In the genomic region with DNA sequence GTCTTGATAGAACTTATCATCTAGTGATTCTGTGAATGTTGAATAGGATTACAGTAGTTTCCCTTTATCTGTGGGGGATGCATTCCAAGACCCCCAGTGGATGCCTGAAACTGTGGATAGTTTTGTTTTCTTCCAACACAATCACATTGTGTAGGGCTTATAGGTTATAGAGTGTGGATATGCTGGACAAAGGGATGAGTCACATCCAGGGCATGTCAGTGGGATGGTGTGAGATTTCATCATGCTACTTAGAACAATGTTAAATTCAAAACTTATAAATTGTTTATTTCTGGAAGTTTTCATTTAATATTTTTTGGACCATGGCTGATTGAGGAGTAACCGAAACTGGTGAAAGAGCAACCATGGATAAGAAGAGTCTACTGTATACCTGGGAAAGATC, we compare ENCODE assay signal across 17 cellular contexts.
DNase-seq lines count a peak whose midpoint lies in the region; ATAC-seq and TF ChIP-seq lines count a peak whose summit lies in the region.
"Had no signal": no experiment of that assay in that cellular context is flagged by ENCODE, and none has a peak within 500 bp of the region (broad histone marks: within the 10 kb centered on the region; RNA-seq: fewer than 3 reads in every experiment).

No MANE protein-coding gene starts in this region.

- H2AK5ac ChIP-seq in mesenchymal stem cell (ENCODE audit: low read length, severe bottlenecking) = no peak overlapping the region

- H3K27ac ChIP-seq in RWPE2 (ENCODE audit: poor library complexity, severe bottlenecking) (no peak overlapping the region), mesenchymal stem cell (ENCODE audit: low read length, poor library complexity, severe bottlenecking) (no peak overlapping the region)
- H3K27ac ChIP-seq: BLaER1 treated with 17β-estradiol and CSF1 and Interleukin-3, amounts not matched to agents 10 nM and 100 nM; SJCRH30; testis had no signal

- no peaks in the 10 kb centered on the region for H3K79me1 ChIP-seq in mesenchymal stem cell (replicated peaks; ENCODE audit: low read length, poor library complexity, severe bottlenecking)

- no peak overlapping the region for H2BK120ac ChIP-seq in mesenchymal stem cell (ENCODE audit: low read depth, low read length)

- H3K23ac ChIP-seq in mesenchymal stem cell (ENCODE audit: low read length in 2 of 2) = no peak overlapping the region

- no peak overlapping the region for H3K27ac Mint-ChIP-seq in activated T-helper 1 cell treated with anti-CD3 and anti-CD28 coated beads, Interleukin-12 subunit alpha, Interleukin-12 subunit beta, Interleukin-2, Interleukin-4 antibody, amounts not matched to agents 30 ng/mL and 10 ng/mL and 1 ng/mL, durations not matched to agents 14 hours and 24 hours and 36 hours
- H3K27ac Mint-ChIP-seq: activated T-helper 17 cell treated with anti-CD3 and anti-CD28 coated beads, Interleukin-2, amount 50 U/mL, for 72 hours; naive thymus-derived CD4-positive, alpha-beta T cell; progenitor cell of endocrine pancreas had no signal

- H3K36me3 ChIP-seq in RWPE2 (ENCODE audit: low read depth) (no peaks in the 10 kb centered on the region), mesenchymal stem cell (ENCODE audit: control insufficient read depth in 1 of 2, insufficient read depth in 2 of 2, low read depth in 1 of 2, low read length in 2 of 2) (no peaks in the 10 kb centered on the region)
- H3K36me3 ChIP-seq: BLaER1 treated with 17β-estradiol and CSF1 and Interleukin-3, amounts not matched to agents 10 nM and 100 nM; SJCRH30 had no signal

- intact Hi-C loops in activated T-helper 1 cell treated with anti-CD3 and anti-CD28 coated beads, Interleukin-12 subunit alpha, Interleukin-12 subunit beta, Interleukin-2, Interleukin-4 antibody, amounts not matched to agents 30 ng/mL and 10 ng/mL and 1 ng/mL, durations not matched to agents 14 hours and 24 hours and 36 hours (cut with micrococcal nuclease) = no loop called here

- no peaks in the 10 kb centered on the region for H3K4me1 Mint-ChIP-seq in activated T-helper 1 cell treated with anti-CD3 and anti-CD28 coated beads, Interleukin-12 subunit alpha, Interleukin-12 subunit beta, Interleukin-2, Interleukin-4 antibody, amounts not matched to agents 30 ng/mL and 10 ng/mL and 1 ng/mL, durations not matched to agents 14 hours and 24 hours and 36 hours (ENCODE audit: low read depth)
- H3K4me1 Mint-ChIP-seq: activated T-helper 17 cell treated with anti-CD3 and anti-CD28 coated beads, Interleukin-2, amount 50 U/mL, for 72 hours; naive thymus-derived CD4-positive, alpha-beta T cell had no signal

- no peak overlapping the region for H3K4me3 Mint-ChIP-seq in activated T-helper 1 cell treated with anti-CD3 and anti-CD28 coated beads, Interleukin-12 subunit alpha, Interleukin-12 subunit beta, Interleukin-2, Interleukin-4 antibody, amounts not matched to agents 30 ng/mL and 10 ng/mL and 1 ng/mL, durations not matched to agents 14 hours and 24 hours and 36 hours
- H3K4me3 Mint-ChIP-seq: activated T-helper 17 cell treated with anti-CD3 and anti-CD28 coated beads, Interleukin-2, amount 50 U/mL, for 72 hours; naive thymus-derived CD4-positive, alpha-beta T cell had no signal

- no peak overlapping the region for H2AFZ ChIP-seq in mesenchymal stem cell (ENCODE audit: low read depth, low read length)

- no peaks in the 10 kb centered on the region for H3K27me3 Mint-ChIP-seq in activated T-helper 1 cell treated with anti-CD3 and anti-CD28 coated beads, Interleukin-12 subunit alpha, Interleukin-12 subunit beta, Interleukin-2, Interleukin-4 antibody, amounts not matched to agents 30 ng/mL and 10 ng/mL and 1 ng/mL, durations not matched to agents 14 hours and 24 hours and 36 hours (ENCODE audit: insufficient read depth)
- H3K27me3 Mint-ChIP-seq: activated T-helper 17 cell treated with anti-CD3 and anti-CD28 coated beads, Interleukin-2, amount 50 U/mL, for 72 hours; naive thymus-derived CD4-positive, alpha-beta T cell; progenitor cell of endocrine pancreas had no signal

- no peak overlapping the region for H4K91ac ChIP-seq in mesenchymal stem cell (ENCODE audit: low read length)

- peaks cover 15% of the 10 kb centered on the region for H3K4me1 ChIP-seq in RWPE2 (ENCODE audit: insufficient read depth, poor library complexity, severe bottlenecking)
- no peaks in the 10 kb centered on the region for H3K4me1 ChIP-seq in mesenchymal stem cell (ENCODE audit: control insufficient read depth, insufficient read depth, low read depth, low read length)
- H3K4me1 ChIP-seq: BLaER1 treated with 17β-estradiol and CSF1 and Interleukin-3, amounts not matched to agents 10 nM and 100 nM; SJCRH30; testis had no signal

- H4K8ac ChIP-seq in mesenchymal stem cell (ENCODE audit: low read length) = no peak overlapping the region

- H3K36me3 Mint-ChIP-seq in activated T-helper 1 cell treated with anti-CD3 and anti-CD28 coated beads, Interleukin-12 subunit alpha, Interleukin-12 subunit beta, Interleukin-2, Interleukin-4 antibody, amounts not matched to agents 30 ng/mL and 10 ng/mL and 1 ng/mL, durations not matched to agents 14 hours and 24 hours and 36 hours (ENCODE audit: low read depth) = no peaks in the 10 kb centered on the region
- H3K36me3 Mint-ChIP-seq: naive thymus-derived CD4-positive, alpha-beta T cell had no signal

- no CpG with 5 or more reads among the region's 1 CpG for WGBS in mesenchymal stem cell

- H2BK5ac ChIP-seq in mesenchymal stem cell (ENCODE audit: low read depth, low read length, poor library complexity, severe bottlenecking) = no peak overlapping the region

- H3K18ac ChIP-seq in mesenchymal stem cell (ENCODE audit: low read depth in 1 of 2, low read length in 2 of 2) = no peak overlapping the region

- H3K4me3 ChIP-seq in RWPE2 (ENCODE audit: severe bottlenecking) (no peak overlapping the region), epithelial cell of proximal tubule (ENCODE audit: low read depth, low read length) (no peak overlapping the region), mesenchymal stem cell (ENCODE audit: insufficient read depth in 1 of 2, low read depth in 1 of 2, low read length in 2 of 2) (no peak overlapping the region)
- H3K4me3 ChIP-seq: BLaER1 treated with 17β-estradiol and CSF1 and Interleukin-3, amounts not matched to agents 10 nM and 100 nM; SJCRH30; testis had no signal

- no peak overlapping the region for H3K4ac ChIP-seq in mesenchymal stem cell (ENCODE audit: low read depth in 1 of 2, low read length in 2 of 2)

- no peaks in the 10 kb centered on the region for H3K9me3 Mint-ChIP-seq in activated T-helper 1 cell treated with anti-CD3 and anti-CD28 coated beads, Interleukin-12 subunit alpha, Interleukin-12 subunit beta, Interleukin-2, Interleukin-4 antibody, amounts not matched to agents 30 ng/mL and 10 ng/mL and 1 ng/mL, durations not matched to agents 14 hours and 24 hours and 36 hours
- H3K9me3 Mint-ChIP-seq: activated T-helper 17 cell treated with anti-CD3 and anti-CD28 coated beads, Interleukin-2, amount 50 U/mL, for 72 hours had no signal

- H3K14ac ChIP-seq in mesenchymal stem cell (ENCODE audit: low read length in 2 of 2) = no peak overlapping the region

- no peak overlapping the region for H3K4me2 ChIP-seq in mesenchymal stem cell (ENCODE audit: low read length, poor library complexity, severe bottlenecking)
- H3K4me2 ChIP-seq: BLaER1 treated with 17β-estradiol and CSF1 and Interleukin-3, amounts not matched to agents 10 nM and 100 nM had no signal

- DNase-seq in EL = peak; percentile 2
- no peak for DNase-seq in RWPE2 (ENCODE audit: low spot score)
- peak; percentile 32 for DNase-seq in epithelial cell of proximal tubule (ENCODE audit: low read depth)
- DNase-seq in mesenchymal stem cell = peak; percentile 35
- DNase-seq in activated T-helper 1 cell treated with anti-CD3 and anti-CD28 coated beads, Interleukin-12 subunit alpha, Interleukin-12 subunit beta, Interleukin-2, Interleukin-4 antibody, amounts not matched to agents 30 ng/mL and 10 ng/mL and 1 ng/mL, durations not matched to agents 14 hours and 24 hours and 36 hours (ENCODE audit: low spot score) = no peak
- DNase-seq: activated CD4-positive, alpha-beta T cell treated with anti-CD3 and anti-CD28 coated beads, Interleukin-2, amount 50 U/mL, for 4 hours; naive thymus-derived CD4-positive, alpha-beta T cell; NCI-H1048; NK-92 treated with Interleukin-12 subunit alpha and Interleukin-12 subunit beta, amount 100 ng/mL, for 24 hours; testis had no signal

- ATAC-seq in RWPE2 (ENCODE audit: low read depth) = peak; percentile 94
- ATAC-seq in HG02973 (IDR thresholded peaks at IDR 0.05; ENCODE audit: unreplicated experiment) = no peak
- ATAC-seq in GM21360 (IDR thresholded peaks at IDR 0.05; ENCODE audit: unreplicated experiment) = no peak
- ATAC-seq in GM19455 (IDR thresholded peaks at IDR 0.05; ENCODE audit: unreplicated experiment) = no peak
- ATAC-seq: activated T-helper 17 cell treated with anti-CD3 and anti-CD28 coated beads, Interleukin-2, amount 50 U/mL, for 72 hours; naive thymus-derived CD4-positive, alpha-beta T cell had no signal

- no peak overlapping the region for H2BK12ac ChIP-seq in mesenchymal stem cell (ENCODE audit: low read length in 2 of 2)

- H3K9ac ChIP-seq in mesenchymal stem cell (ENCODE audit: low read length) = no peak overlapping the region
- H3K9ac ChIP-seq: BLaER1 treated with 17β-estradiol and CSF1 and Interleukin-3, amounts not matched to agents 10 nM and 100 nM had no signal

- H3K27me3 ChIP-seq in RWPE2 (ENCODE audit: insufficient read depth, poor library complexity, severe bottlenecking) = no peaks in the 10 kb centered on the region
- no peaks in the 10 kb centered on the region for H3K27me3 ChIP-seq in mesenchymal stem cell (ENCODE audit: control insufficient read depth in 1 of 2, insufficient read depth in 1 of 2, low read length in 2 of 2)
- H3K27me3 ChIP-seq: BLaER1 treated with 17β-estradiol and CSF1 and Interleukin-3, amounts not matched to agents 10 nM and 100 nM; SJCRH30; testis had no signal

- H2BK15ac ChIP-seq in mesenchymal stem cell (ENCODE audit: low read depth, poor library complexity, severe bottlenecking) = no peak overlapping the region

- H3K9me3 ChIP-seq in RWPE2 (ENCODE audit: severe bottlenecking) (peaks cover 1% of the 10 kb centered on the region), mesenchymal stem cell (ENCODE audit: control insufficient read depth, low read length) (no peaks in the 10 kb centered on the region)
- H3K9me3 ChIP-seq: BLaER1 treated with 17β-estradiol and CSF1 and Interleukin-3, amounts not matched to agents 10 nM and 100 nM; SJCRH30; testis had no signal

- TF ChIP-seq CTCF in RWPE2 (IDR thresholded peaks at IDR 0.05; ENCODE audit: poor library complexity, severe bottlenecking) = no peak
- TF ChIP-seq CTCF in epithelial cell of proximal tubule (conservative IDR thresholded peaks at IDR 0.05; ENCODE audit: low read depth, low read length) = no peak

Comparison
In these comparisons a context has a peak if more than half of its experiments do, and no peak if none do; other contexts are left out.
1. DNase-seq: peak in EL (single experiment), epithelial cell of proximal tubule (single experiment) and mesenchymal stem cell (single experiment); none in RWPE2 (single experiment) and activated T-helper 1 cell treated with anti-CD3 and anti-CD28 coated beads, Interleukin-12 subunit alpha, Interleukin-12 subunit beta, Interleukin-2, Interleukin-4 antibody, amounts not matched to agents 30 ng/mL and 10 ng/mL and 1 ng/mL, durations not matched to agents 14 hours and 24 hours and 36 hours (single experiment).